ENCODE assay signal across 1 cellular context in genomic region chr4:128354205-128354821, GRCh38.
TF ChIP-seq lines count a peak whose summit lies in the region.

No MANE protein-coding gene starts in this region.

TF ChIP-seq in SK-N-SH treated with all-trans-retinoic acid at 6 μM for 48 hours, 23 proteins besides CTCF, POLR2A, EP300 and RAD21 (continued from another document):
- TF ChIP-seq CSRNP3 (CRISPR knock-in tag; IDR thresholded peaks at IDR 0.05) (no peak), ISL1 (CRISPR knock-in tag; IDR thresholded peaks at IDR 0.05) (peak; percentile 87), BACH2 (CRISPR knock-in tag; IDR thresholded peaks at IDR 0.05; ENCODE audit: borderline replicate concordance) (no peak), ZC3H10 (CRISPR knock-in tag; IDR thresholded peaks at IDR 0.05) (no peak), ESRRG (CRISPR knock-in tag; IDR thresholded peaks at IDR 0.05) (no peak)
